In genomic region chr11:16818284-16818683, GRCh38 we compare ENCODE assay signal across 23 cellular contexts.
DNase-seq lines count a peak whose midpoint lies in the region; ATAC-seq and TF ChIP-seq lines count a peak whose summit lies in the region.
"Had no signal": no experiment of that assay in that cellular context is flagged by ENCODE, and none has a peak within 500 bp of the region (broad histone marks: within the 10 kb centered on the region; RNA-seq: fewer than 3 reads in every experiment).

No MANE protein-coding gene starts in this region.

- H3K4me1 Mint-ChIP-seq in stimulated activated effector memory CD8-positive, alpha-beta T cell treated with anti-CD3 and anti-CD28 coated beads, Interleukin-12 subunit alpha, Interleukin-12 subunit beta, amount 100 ng/mL, for 72 hours = peaks cover 6% of the 10 kb centered on the region
- H3K4me1 Mint-ChIP-seq in activated T-helper 2 cell treated with anti-CD3 and anti-CD28 coated beads, Interferon-gamma antibody, Interleukin-2, Interleukin-4, amounts not matched to agents 10 μg/mL and 5 μg/mL and 100 μg/mL, durations not matched to agents 14 hours and 24 hours and 36 hours (ENCODE audit: low read depth) = peaks cover 24% of the 10 kb centered on the region

- intact Hi-C loops in right cardiac atrium (cut with DNase I) (no loop called here), sciatic nerve (cut with DNase I) (loop anchor here (10.0 kb wide), 1 partner anchor 247 kb away; no protein-coding TSS in a partner anchor)
- intact Hi-C loops in activated T-helper 2 cell treated with anti-CD3 and anti-CD28 coated beads, Interferon-gamma antibody, Interleukin-2, Interleukin-4, amounts not matched to agents 10 μg/mL and 5 μg/mL and 100 μg/mL, durations not matched to agents 14 hours and 24 hours and 36 hours (cut with micrococcal nuclease) = no loop called here

- H3K27ac ChIP-seq in right cardiac atrium (ENCODE audit: low read length) (peak overlapping the region; percentile 43), right atrium auricular region (no peak overlapping the region), fibroblast of lung (ENCODE audit: insufficient read depth, low read length) (no peak overlapping the region)
- H3K27ac ChIP-seq: cardiac muscle cell, KMS-11, spleen, testis, uterus, WERI-Rb-1 had no signal

- TF ChIP-seq CTCF in right atrium auricular region (IDR thresholded peaks at IDR 0.05) = no peak
- peak; percentile 20 for TF ChIP-seq CTCF in astrocyte of the spinal cord (IDR thresholded peaks at IDR 0.05; ENCODE audit: low read depth, low read length)
- no peak for TF ChIP-seq CTCF in fibroblast of lung (conservative IDR thresholded peaks at IDR 0.05 in 1 of 2, IDR thresholded peaks at IDR 0.05 in 1 of 2; ENCODE audit: low read depth in 1 of 2, low read length in 2 of 2)

- H3K9me3 Mint-ChIP-seq in stimulated activated effector memory CD8-positive, alpha-beta T cell treated with anti-CD3 and anti-CD28 coated beads, Interleukin-12 subunit alpha, Interleukin-12 subunit beta, amount 100 ng/mL, for 72 hours = no peaks in the 10 kb centered on the region
- no peaks in the 10 kb centered on the region for H3K9me3 Mint-ChIP-seq in activated T-helper 2 cell treated with anti-CD3 and anti-CD28 coated beads, Interferon-gamma antibody, Interleukin-2, Interleukin-4, amounts not matched to agents 10 μg/mL and 5 μg/mL and 100 μg/mL, durations not matched to agents 14 hours and 24 hours and 36 hours
- H3K9me3 Mint-ChIP-seq: activated naive CD8-positive, alpha-beta T cell treated with anti-CD3 and anti-CD28 coated beads, Interleukin-2, amount 10 ng/mL, durations not matched to agents 7 days and 5 days; stimulated activated naive B cell treated with anti-CD40 and anti-IgM and Interleukin-4, amounts not matched to agents 10 μg/mL and 1 μg/mL and 100 μg/mL, for 72 hours had no signal

- ATAC-seq in right cardiac atrium = no peak
- no peak for ATAC-seq in stimulated activated effector memory CD8-positive, alpha-beta T cell treated with anti-CD3 and anti-CD28 coated beads, Interleukin-12 subunit alpha, Interleukin-12 subunit beta, amount 100 ng/mL, for 72 hours
- ATAC-seq in GM21737 (IDR thresholded peaks at IDR 0.05; ENCODE audit: unreplicated experiment) = no peak
- no peak for ATAC-seq in sciatic nerve
- ATAC-seq: stimulated activated naive B cell treated with anti-CD40 and anti-IgM and Interleukin-4, amounts not matched to agents 10 μg/mL and 1 μg/mL and 100 μg/mL, for 72 hours had no signal

- peaks cover 2% of the 10 kb centered on the region for H3K27me3 Mint-ChIP-seq in activated T-helper 2 cell treated with anti-CD3 and anti-CD28 coated beads, Interferon-gamma antibody, Interleukin-2, Interleukin-4, amounts not matched to agents 10 μg/mL and 5 μg/mL and 100 μg/mL, durations not matched to agents 14 hours and 24 hours and 36 hours (ENCODE audit: low read depth)

- no peaks in the 10 kb centered on the region for H3K36me3 Mint-ChIP-seq in stimulated activated effector memory CD8-positive, alpha-beta T cell treated with anti-CD3 and anti-CD28 coated beads, Interleukin-12 subunit alpha, Interleukin-12 subunit beta, amount 100 ng/mL, for 72 hours
- H3K36me3 Mint-ChIP-seq in activated T-helper 2 cell treated with anti-CD3 and anti-CD28 coated beads, Interferon-gamma antibody, Interleukin-2, Interleukin-4, amounts not matched to agents 10 μg/mL and 5 μg/mL and 100 μg/mL, durations not matched to agents 14 hours and 24 hours and 36 hours (ENCODE audit: low read depth) = peaks cover 9% of the 10 kb centered on the region
- H3K36me3 Mint-ChIP-seq: activated naive CD8-positive, alpha-beta T cell treated with anti-CD3 and anti-CD28 coated beads, Interleukin-2, amount 10 ng/mL, durations not matched to agents 7 days and 5 days had no signal

- H3K27ac Mint-ChIP-seq in stimulated activated effector memory CD8-positive, alpha-beta T cell treated with anti-CD3 and anti-CD28 coated beads, Interleukin-12 subunit alpha, Interleukin-12 subunit beta, amount 100 ng/mL, for 72 hours = peak overlapping the region; percentile 71
- no peak overlapping the region for H3K27ac Mint-ChIP-seq in activated T-helper 2 cell treated with anti-CD3 and anti-CD28 coated beads, Interferon-gamma antibody, Interleukin-2, Interleukin-4, amounts not matched to agents 10 μg/mL and 5 μg/mL and 100 μg/mL, durations not matched to agents 14 hours and 24 hours and 36 hours
- H3K27ac Mint-ChIP-seq: activated naive CD8-positive, alpha-beta T cell treated with anti-CD3 and anti-CD28 coated beads, Interleukin-2, amount 10 ng/mL, durations not matched to agents 7 days and 5 days; stimulated activated naive B cell treated with anti-CD40 and anti-IgM and Interleukin-4, amounts not matched to agents 10 μg/mL and 1 μg/mL and 100 μg/mL, for 72 hours had no signal

- H3K9me3 ChIP-seq in right cardiac atrium (ENCODE audit: control insufficient read depth, low read length) (no peaks in the 10 kb centered on the region), right atrium auricular region (no peaks in the 10 kb centered on the region), fibroblast of lung (ENCODE audit: control insufficient read depth, insufficient read depth, low read depth, low read length) (no peaks in the 10 kb centered on the region)
- H3K9me3 ChIP-seq: spleen, testis, uterus had no signal

- no peaks in the 10 kb centered on the region for H4K20me1 ChIP-seq in fibroblast of lung (ENCODE audit: control insufficient read depth, extremely low read depth, insufficient read depth, low read length)

- in situ Hi-C loops in astrocyte of the spinal cord (cut with HindIII; ENCODE audit: low sequenced_read_pairs) = no loop called here

- DNase-seq in right cardiac atrium (no peak), right atrium auricular region (ENCODE audit: low spot score) (no peak), astrocyte of the spinal cord (ENCODE audit: low read depth, low spot score) (peak; percentile 46), fibroblast of lung (ENCODE audit: low read depth in 2 of 2) (peak; percentile 11 to 27), sciatic nerve (ENCODE audit: low spot score) (no peak)
- DNase-seq in stimulated activated effector memory CD8-positive, alpha-beta T cell treated with anti-CD3 and anti-CD28 coated beads, Interleukin-12 subunit alpha, Interleukin-12 subunit beta, amount 100 ng/mL, for 72 hours (ENCODE audit: low spot score in 2 of 2) = no peak
- DNase-seq in activated T-helper 2 cell treated with anti-CD3 and anti-CD28 coated beads, Interferon-gamma antibody, Interleukin-2, Interleukin-4, amounts not matched to agents 10 μg/mL and 5 μg/mL and 100 μg/mL, durations not matched to agents 14 hours and 24 hours and 36 hours (ENCODE audit: low spot score) = no peak
- DNase-seq: activated CD4-positive, alpha-beta T cell treated with anti-CD3 and anti-CD28 coated beads, Interleukin-2, amount 50 U/mL, for 48 hours; activated CD8-positive, alpha-beta memory T cell treated with anti-CD3 and anti-CD28 coated beads, Interleukin-2, amount 50 U/mL, for 4 hours; activated naive CD8-positive, alpha-beta T cell treated with anti-CD3 and anti-CD28 coated beads, Interleukin-2, amount 10 ng/mL, durations not matched to agents 7 days and 5 days; dorsolateral prefrontal cortex; NCI-H1694 treated with DMSO at 0.1 percent for 48 hours; NCI-H2171; NCI-H524; stimulated activated CD4-positive, alpha-beta T cell treated with anti-CD3 and anti-CD28 coated beads, Interleukin-2, amount 100 ng/mL, for 48 hours; stimulated activated naive B cell treated with anti-CD40 and anti-IgM and Interleukin-4, amounts not matched to agents 10 μg/mL and 1 μg/mL and 100 μg/mL, for 72 hours; testis; uterus; WERI-Rb-1 had no signal

- H2AFZ ChIP-seq in fibroblast of lung (ENCODE audit: low read length) = no peak overlapping the region

- no peak overlapping the region for H3K4me2 ChIP-seq in fibroblast of lung (ENCODE audit: extremely low read depth, insufficient read depth, low read length)
- H3K4me2 ChIP-seq: KMS-11 had no signal

- H3K36me3 ChIP-seq in right atrium auricular region (peaks cover 15% of the 10 kb centered on the region), fibroblast of lung (ENCODE audit: control insufficient read depth, insufficient read depth, low read length) (no peaks in the 10 kb centered on the region)
- H3K36me3 ChIP-seq: spleen, uterus had no signal

- WGBS in right cardiac atrium = 53% methylated on average over 4 of the region's 4 CpGs

- H3K4me1 ChIP-seq in right cardiac atrium (ENCODE audit: control insufficient read depth, insufficient read depth, low read length) = peaks cover 6% of the 10 kb centered on the region
- peaks cover 0 to 61% of the 10 kb centered on the region in 2 donors for H3K4me1 ChIP-seq in right atrium auricular region
- H3K4me1 ChIP-seq in fibroblast of lung (ENCODE audit: control insufficient read depth, extremely low read depth, insufficient read depth, low read length) = no peaks in the 10 kb centered on the region
- H3K4me1 ChIP-seq: uterus had no signal

- H3K9ac ChIP-seq in fibroblast of lung (ENCODE audit: insufficient read depth, low read length) = no peak overlapping the region
- H3K9ac ChIP-seq: KMS-11 had no signal

- no peak overlapping the region for H3K4me3 Mint-ChIP-seq in stimulated activated effector memory CD8-positive, alpha-beta T cell treated with anti-CD3 and anti-CD28 coated beads, Interleukin-12 subunit alpha, Interleukin-12 subunit beta, amount 100 ng/mL, for 72 hours
- no peak overlapping the region for H3K4me3 Mint-ChIP-seq in activated T-helper 2 cell treated with anti-CD3 and anti-CD28 coated beads, Interferon-gamma antibody, Interleukin-2, Interleukin-4, amounts not matched to agents 10 μg/mL and 5 μg/mL and 100 μg/mL, durations not matched to agents 14 hours and 24 hours and 36 hours (ENCODE audit: low read depth)
- H3K4me3 Mint-ChIP-seq: activated naive CD8-positive, alpha-beta T cell treated with anti-CD3 and anti-CD28 coated beads, Interleukin-2, amount 10 ng/mL, durations not matched to agents 7 days and 5 days; stimulated activated naive B cell treated with anti-CD40 and anti-IgM and Interleukin-4, amounts not matched to agents 10 μg/mL and 1 μg/mL and 100 μg/mL, for 72 hours had no signal

- H3K4me3 ChIP-seq in right cardiac atrium (ENCODE audit: low read length) (no peak overlapping the region), right atrium auricular region (no peak overlapping the region), astrocyte of the spinal cord (ENCODE audit: low read depth, low read length) (no peak overlapping the region), fibroblast of lung (replicated peaks in 1 of 4; ENCODE audit: control extremely low read depth in 1 of 4, insufficient read depth in 1 of 4, low read depth in 3 of 4, low read length in 4 of 4) (no peak overlapping the region)
- H3K4me3 ChIP-seq: cardiac muscle cell, dorsolateral prefrontal cortex, spleen, testis, uterus had no signal

- H3K27me3 ChIP-seq in right cardiac atrium (ENCODE audit: control insufficient read depth, insufficient read depth) (no peaks in the 10 kb centered on the region), right atrium auricular region (no peaks in the 10 kb centered on the region), fibroblast of lung (ENCODE audit: control insufficient read depth, insufficient read depth, low read length) (peaks cover 12% of the 10 kb centered on the region)
- H3K27me3 ChIP-seq: cardiac muscle cell, dorsolateral prefrontal cortex, spleen, testis, uterus had no signal

- no peaks in the 10 kb centered on the region for H3K79me2 ChIP-seq in fibroblast of lung (ENCODE audit: control insufficient read depth, insufficient read depth, low read length)

Comparison
In these comparisons a context has a peak if more than half of its experiments do, and no peak if none do; other contexts are left out.
1. DNase-seq: peak in astrocyte of the spinal cord (single experiment) and fibroblast of lung (2 of 2); none in right cardiac atrium (0 of 3), right atrium auricular region (single experiment), stimulated activated effector memory CD8-positive, alpha-beta T cell treated with anti-CD3 and anti-CD28 coated beads, Interleukin-12 subunit alpha, Interleukin-12 subunit beta, amount 100 ng/mL, for 72 hours (0 of 2), sciatic nerve (single experiment) and activated T-helper 2 cell treated with anti-CD3 and anti-CD28 coated beads, Interferon-gamma antibody, Interleukin-2, Interleukin-4, amounts not matched to agents 10 μg/mL and 5 μg/mL and 100 μg/mL, durations not matched to agents 14 hours and 24 hours and 36 hours (single experiment).